In genomic region chrX:13669755-13670154, GRCh38 we compare ENCODE assay signal across 8 cellular contexts. TPM values are rescaled to one million over a fixed set of nuclear protein-coding genes. Genes with fewer than 3 reads are reported as not detected.
DNase-seq lines count a peak whose midpoint lies in the region; ATAC-seq, FAIRE-seq and TF ChIP-seq lines count a peak whose summit lies in the region.
"Not testable (repeated sequence)": the region's sequence is repeated elsewhere in the genome, so short reads cannot be mapped to it uniquely, and the experiment has no call there.

No MANE protein-coding gene starts in this region.

- BruUV-seq in IMR-90 (replicated peaks; lab: Mats Ljungman, UMichigan) = not testable (repeated sequence)

- peak overlapping the region in 1 of 2 donors; percentile 45 for H3K4me3 Mint-ChIP-seq in CD14-positive monocyte
- peak overlapping the region; percentile 51 for H3K4me3 Mint-ChIP-seq in activated CD4-positive, alpha-beta T cell treated with anti-CD3 and anti-CD28 coated beads for 36 hours
- H3K4me3 Mint-ChIP-seq in stimulated activated naive CD8-positive, alpha-beta T cell treated with anti-CD3 and anti-CD28 coated beads, Interleukin-15, amount 100 ng/mL, for 72 hours = peak overlapping the region; percentile 49 to 68

- H3K4me1 ChIP-seq in IMR-90 (ENCODE audit: control insufficient read depth, insufficient read depth, low read length); effector memory CD4-positive, alpha-beta T cell (ENCODE audit: control insufficient read depth, insufficient read depth, low read length, poor library complexity, severe bottlenecking); left lung: not testable (repeated sequence)
- peaks cover 4 to 18% (median 13%) of the 10 kb centered on the region in 3 donors for H3K4me1 ChIP-seq in pancreas

- H3K9me3 Mint-ChIP-seq in CD14-positive monocyte; activated CD4-positive, alpha-beta T cell treated with anti-CD3 and anti-CD28 coated beads for 36 hours (ENCODE audit: low read depth); activated naive CD4-positive, alpha-beta T cell treated with anti-CD3 and anti-CD28 coated beads, Interleukin-2, amount 50 U/mL, for 72 hours; stimulated activated naive CD8-positive, alpha-beta T cell treated with anti-CD3 and anti-CD28 coated beads, Interleukin-15, amount 100 ng/mL, for 72 hours: not testable (repeated sequence)

- H3K27ac Mint-ChIP-seq in CD14-positive monocyte = peak overlapping the region in 6 of 7 donors; percentile 52 to 79 (median 72)
- H3K27ac Mint-ChIP-seq in activated CD4-positive, alpha-beta T cell treated with anti-CD3 and anti-CD28 coated beads for 36 hours = peak overlapping the region; percentile 93
- peak overlapping the region; percentile 85 to 95 for H3K27ac Mint-ChIP-seq in activated naive CD4-positive, alpha-beta T cell treated with anti-CD3 and anti-CD28 coated beads, Interleukin-2, amount 50 U/mL, for 72 hours
- H3K27ac Mint-ChIP-seq in stimulated activated naive CD8-positive, alpha-beta T cell treated with anti-CD3 and anti-CD28 coated beads, Interleukin-15, amount 100 ng/mL, for 72 hours = peak overlapping the region; percentile 87 to 92

- not testable (repeated sequence) for H2AFZ ChIP-seq in IMR-90 (replicated peaks; ENCODE audit: low read length, poor library complexity)

- H2BK15ac ChIP-seq in IMR-90 (ENCODE audit: low read depth, low read length) = not testable (repeated sequence)

- H3K56ac ChIP-seq in IMR-90 (ENCODE audit: extremely low read depth, insufficient read depth, low read length) = not testable (repeated sequence)

- H4K5ac ChIP-seq in IMR-90 (ENCODE audit: low read depth, low read length) = not testable (repeated sequence)

- not testable (repeated sequence) for H4K8ac ChIP-seq in IMR-90 (ENCODE audit: low read depth in 2 of 2, low read length in 2 of 2)

- not testable (repeated sequence) for H3K4ac ChIP-seq in IMR-90 (ENCODE audit: low read depth, low read length)

- peak overlapping the region; percentile 14; the same call in 1 of the 2 replicates for H4K91ac ChIP-seq in IMR-90 (ENCODE audit: insufficient read depth, low read depth, low read length)

- H3K79me1 ChIP-seq in IMR-90 (ENCODE audit: low read depth in 1 of 2, low read length in 2 of 2) = not testable (repeated sequence)

- H2BK20ac ChIP-seq in IMR-90 (ENCODE audit: low read depth, low read length) = not testable (repeated sequence)

- 94% methylated on average over 8 of the region's 8 CpGs; no CpG with 5 or more reads in 1 of the 2 experiments for WGBS in IMR-90 (ENCODE audit: extremely low coverage in 2 of 2, insufficient read length in 1 of 2), 2 experiments
- WGBS in pancreas, 2 donors = 82 to 90% methylated on average over 8 of the region's 8 CpGs

- peak overlapping the region; percentile 31 for H2BK5ac ChIP-seq in IMR-90 (ENCODE audit: low read depth, low read length, poor library complexity, severe bottlenecking)

- TF ChIP-seq POLR2A in IMR-90 (IDR thresholded peaks at IDR 0.05; ENCODE audit: low read depth, low read length) = not testable (repeated sequence)

- CTCF ChIA-PET in IMR-90 (lab: Yijun Ruan, JAX) = not testable (repeated sequence)
- CTCF ChIA-PET in activated CD4-positive, alpha-beta T cell treated with anti-CD3 and anti-CD28 coated beads for 36 hours (lab: Charles Lee) = interaction anchor here (0.6 to 1.6 kb wide), 6 partner anchors 11 to 384 kb away, joined by 3 to 8 read pairs (median 4); partner anchors contain the start of genes OFD1, RAB9A and TRAPPC2

- not testable (repeated sequence) for H3K4me2 ChIP-seq in IMR-90 (ENCODE audit: low read depth, low read length)

- not testable (repeated sequence) for H4K20me1 ChIP-seq in IMR-90 (ENCODE audit: insufficient read depth, low read length)

- H3K36me3 Mint-ChIP-seq in CD14-positive monocyte; activated CD4-positive, alpha-beta T cell treated with anti-CD3 and anti-CD28 coated beads for 36 hours (ENCODE audit: low read depth); activated naive CD4-positive, alpha-beta T cell treated with anti-CD3 and anti-CD28 coated beads, Interleukin-2, amount 50 U/mL, for 72 hours: not testable (repeated sequence)

- dilution Hi-C loops in IMR-90 (cut with HindIII; ENCODE audit: low sequenced_read_pairs, unreplicated experiment) = not testable (repeated sequence)

- H3K4me1 Mint-ChIP-seq in CD14-positive monocyte = peaks cover 28% of the 10 kb centered on the region
- peaks cover 11% of the 10 kb centered on the region for H3K4me1 Mint-ChIP-seq in activated CD4-positive, alpha-beta T cell treated with anti-CD3 and anti-CD28 coated beads for 36 hours
- H3K4me1 Mint-ChIP-seq in stimulated activated naive CD8-positive, alpha-beta T cell treated with anti-CD3 and anti-CD28 coated beads, Interleukin-15, amount 100 ng/mL, for 72 hours = peaks cover 27% of the 10 kb centered on the region

- H3K18ac ChIP-seq in IMR-90 (ENCODE audit: low read depth, low read length) = not testable (repeated sequence)

- not testable (repeated sequence) for H3K9me1 ChIP-seq in IMR-90 (ENCODE audit: insufficient read depth, low read length)

- not testable (repeated sequence) for H3K14ac ChIP-seq in IMR-90 (replicated peaks; ENCODE audit: low read depth, low read length)

- intact Hi-C loops in CD14-positive monocyte (cut with micrococcal nuclease); IMR-90 (cut with micrococcal nuclease); left lung (cut with DNase I): not testable (repeated sequence)
- intact Hi-C loops in activated CD4-positive, alpha-beta T cell treated with anti-CD3 and anti-CD28 coated beads for 36 hours (cut with DNase I, micrococcal nuclease) = loop anchor here (1.0 to 2.0 kb wide), 6 partner anchors 8 to 65 kb away; partner anchors contain the start of genes OFD1 (in 2 of the 2), TRAPPC2 (in 2 of the 2) and TCEANC (in 1 of the 2)
- intact Hi-C loops in pancreas (cut with DNase I) = loop anchor here in 1 of 3 donors (10.0 kb wide), 1 partner anchor 365 kb away; no protein-coding TSS in a partner anchor

- not testable (repeated sequence) for TF ChIP-seq RAD21 in IMR-90 (IDR thresholded peaks at IDR 0.05; ENCODE audit: low read length)

- H2AK9ac ChIP-seq in IMR-90 (replicated peaks; ENCODE audit: low read depth, low read length, poor library complexity) = not testable (repeated sequence)

- not testable (repeated sequence) for H3K36me3 ChIP-seq in IMR-90 (ENCODE audit: control insufficient read depth, insufficient read depth, low read length); effector memory CD4-positive, alpha-beta T cell (ENCODE audit: control insufficient read depth, insufficient read depth, low read length); left lung; pancreas

- H3K27ac ChIP-seq in IMR-90 (ENCODE audit: insufficient read depth, low read length) (peak overlapping the region; percentile 30; the same call in 1 of the 2 replicates), left lung (peak overlapping the region; percentile 9 to 60), pancreas (peak overlapping the region; percentile 19 to 77 (median 52))
- H3K27ac ChIP-seq in effector memory CD4-positive, alpha-beta T cell (ENCODE audit: insufficient read depth, low read length, poor library complexity, severe bottlenecking) = peak overlapping the region; percentile 45

- H3K27me3 ChIP-seq in IMR-90 (ENCODE audit: control insufficient read depth, insufficient read depth, low read length) = peaks cover 20% of the 10 kb centered on the region
- H3K27me3 ChIP-seq in effector memory CD4-positive, alpha-beta T cell (replicated peaks; ENCODE audit: control insufficient read depth, insufficient read depth, low read length, poor library complexity, severe bottlenecking); left lung; pancreas: not testable (repeated sequence)

- in situ Hi-C loops in IMR-90 (cut with MboI; ENCODE audit: low sequenced_read_pairs) = not testable (repeated sequence)

- 0 out of 2 replicates have a peak overlapping the region, but pooled peaks have one; percentile 14 for H2BK120ac ChIP-seq in IMR-90 (ENCODE audit: low read depth, low read length)

- H3K4me3 ChIP-seq in IMR-90 (ENCODE audit: insufficient read depth, low read depth, low read length); effector memory CD4-positive, alpha-beta T cell (ENCODE audit: insufficient read depth, low read depth, low read length, poor library complexity, severe bottlenecking); left lung; pancreas: not testable (repeated sequence)

- not testable (repeated sequence) for FAIRE-seq in pancreas (lab: Jason Lieb, UNC)

- H3K9ac ChIP-seq in IMR-90 (ENCODE audit: low read depth, low read length) = not testable (repeated sequence)

- H3K23ac ChIP-seq in IMR-90 (ENCODE audit: low read depth, low read length) = not testable (repeated sequence)

- not testable (repeated sequence) for DNase-seq in CD14-positive monocyte (ENCODE audit: low spot score); IMR-90; activated naive CD4-positive, alpha-beta T cell treated with anti-CD3 and anti-CD28 coated beads, Interleukin-2, amount 50 U/mL, for 72 hours (ENCODE audit: low spot score in 2 of 2); effector memory CD4-positive, alpha-beta T cell; left lung; pancreas; stimulated activated naive CD8-positive, alpha-beta T cell treated with anti-CD3 and anti-CD28 coated beads, Interleukin-15, amount 100 ng/mL, for 72 hours
- DNase-seq in activated CD4-positive, alpha-beta T cell treated with anti-CD3 and anti-CD28 coated beads for 36 hours = peak; percentile 19

- not testable (repeated sequence) for H2AK5ac ChIP-seq in IMR-90 (ENCODE audit: low read depth, low read length)

- not testable (repeated sequence) for H3K9me3 ChIP-seq in IMR-90 (ENCODE audit: control insufficient read depth, insufficient read depth, low read length); effector memory CD4-positive, alpha-beta T cell (ENCODE audit: control insufficient read depth, low read length); left lung; pancreas

- not testable (repeated sequence) for TF ChIP-seq CTCF in CD14-positive monocyte (IDR thresholded peaks at IDR 0.05); IMR-90 (conservative IDR thresholded peaks at IDR 0.05; ENCODE audit: low read depth, low read length); left lung (IDR thresholded peaks at IDR 0.05); pancreas (IDR thresholded peaks at IDR 0.05)

- not testable (repeated sequence) for ATAC-seq in IMR-90 (ENCODE audit: low read depth); activated CD4-positive, alpha-beta T cell treated with anti-CD3 and anti-CD28 coated beads for 36 hours; activated naive CD4-positive, alpha-beta T cell treated with anti-CD3 and anti-CD28 coated beads, Interleukin-2, amount 50 U/mL, for 72 hours; left lung; pancreas; stimulated activated naive CD8-positive, alpha-beta T cell treated with anti-CD3 and anti-CD28 coated beads, Interleukin-15, amount 100 ng/mL, for 72 hours

- POLR2A ChIA-PET in IMR-90 (lab: Charles Lee; ENCODE audit: unreplicated experiment) = not testable (repeated sequence)
- POLR2A ChIA-PET in activated CD4-positive, alpha-beta T cell treated with anti-CD3 and anti-CD28 coated beads for 36 hours (lab: Charles Lee) = interaction anchor here (0.6 to 1.5 kb wide), 5 partner anchors 19 to 360 kb away, joined by 3 to 9 read pairs (median 5); partner anchors contain the start of genes OFD1, RAB9A and TRAPPC2

- H3K27me3 Mint-ChIP-seq in CD14-positive monocyte (ENCODE audit: low read depth in 3 of 3) = peaks cover 0 to 11% (median 3%) of the 10 kb centered on the region in 3 donors
- H3K27me3 Mint-ChIP-seq in activated CD4-positive, alpha-beta T cell treated with anti-CD3 and anti-CD28 coated beads for 36 hours; stimulated activated naive CD8-positive, alpha-beta T cell treated with anti-CD3 and anti-CD28 coated beads, Interleukin-15, amount 100 ng/mL, for 72 hours: not testable (repeated sequence)

RNA-seq across cellular contexts. Expression of gene TCEANC, which starts 16.8 kb away (rescaled TPM):
- polyA plus RNA-seq in CD14-positive monocyte (1 to 10 TPM; 1.6 to 1.9 TPM), IMR-90 (2012; rRNA removed) (0.53 and 0.99 TPM in 2 replicates), pancreas (1 to 10 TPM; 2.1 to 2.9 TPM)
- total RNA-seq in IMR-90 (2012; rRNA removed) (1.4 and 2.5 TPM in 2 replicates), left lung (1 to 10 TPM; 3.1 to 3.5 TPM), pancreas (1 to 10 TPM; 2.0 to 4.6 (median 2.6) TPM)
- 0.09 and 0.13 TPM in 2 replicates for polyA plus RNA-seq in IMR-90 (2012; cell fraction: cytosol; rRNA removed)
- 0.16 and 2.1 TPM in 2 replicates for polyA plus RNA-seq in IMR-90 (2012; cell fraction: nucleus; rRNA removed; ENCODE audit: low replicate concordance)
- 1 to 10 TPM; 1.9 to 2.3 TPM for total RNA-seq in activated CD4-positive, alpha-beta T cell treated with anti-CD3 and anti-CD28 coated beads for 36 hours
- 1 to 10 TPM; 1.4 to 2.6 TPM for total RNA-seq in activated naive CD4-positive, alpha-beta T cell treated with anti-CD3 and anti-CD28 coated beads, Interleukin-2, amount 50 U/mL, for 72 hours

RNA-seq across cellular contexts. Expression of gene RAB9A, which starts 19.2 kb away (rescaled TPM):
- 10 to 100 TPM; 30.8 to 38.1 TPM for polyA plus RNA-seq in CD14-positive monocyte
- 15.8 and 26.7 TPM in 2 replicates for total RNA-seq in IMR-90 (2012; rRNA removed)
- polyA plus RNA-seq in IMR-90 (2012; rRNA removed) = 15.6 and 22.3 TPM in 2 replicates
- 5.8 and 7.9 TPM in 2 replicates for polyA plus RNA-seq in IMR-90 (2012; cell fraction: cytosol; rRNA removed)
- polyA plus RNA-seq in IMR-90 (2012; cell fraction: nucleus; rRNA removed; ENCODE audit: low replicate concordance) = 2.2 and 12.0 TPM in 2 replicates
- total RNA-seq in activated CD4-positive, alpha-beta T cell treated with anti-CD3 and anti-CD28 coated beads for 36 hours = 10 to 100 TPM; 24.9 to 31.4 TPM
- 10 to 100 TPM; 20.3 to 32.7 TPM for total RNA-seq in activated naive CD4-positive, alpha-beta T cell treated with anti-CD3 and anti-CD28 coated beads, Interleukin-2, amount 50 U/mL, for 72 hours
- total RNA-seq in left lung = 10 to 100 TPM; 30.4 to 32.4 TPM
- total RNA-seq in pancreas = 10 to 100 TPM; 11.7 to 22.0 (median 16.5) TPM
- 10 to 100 TPM in 1 of 2 donors, 1 to 10 TPM in 1; 8.7 to 18.4 TPM for polyA plus RNA-seq in pancreas
